In the genomic region with DNA sequence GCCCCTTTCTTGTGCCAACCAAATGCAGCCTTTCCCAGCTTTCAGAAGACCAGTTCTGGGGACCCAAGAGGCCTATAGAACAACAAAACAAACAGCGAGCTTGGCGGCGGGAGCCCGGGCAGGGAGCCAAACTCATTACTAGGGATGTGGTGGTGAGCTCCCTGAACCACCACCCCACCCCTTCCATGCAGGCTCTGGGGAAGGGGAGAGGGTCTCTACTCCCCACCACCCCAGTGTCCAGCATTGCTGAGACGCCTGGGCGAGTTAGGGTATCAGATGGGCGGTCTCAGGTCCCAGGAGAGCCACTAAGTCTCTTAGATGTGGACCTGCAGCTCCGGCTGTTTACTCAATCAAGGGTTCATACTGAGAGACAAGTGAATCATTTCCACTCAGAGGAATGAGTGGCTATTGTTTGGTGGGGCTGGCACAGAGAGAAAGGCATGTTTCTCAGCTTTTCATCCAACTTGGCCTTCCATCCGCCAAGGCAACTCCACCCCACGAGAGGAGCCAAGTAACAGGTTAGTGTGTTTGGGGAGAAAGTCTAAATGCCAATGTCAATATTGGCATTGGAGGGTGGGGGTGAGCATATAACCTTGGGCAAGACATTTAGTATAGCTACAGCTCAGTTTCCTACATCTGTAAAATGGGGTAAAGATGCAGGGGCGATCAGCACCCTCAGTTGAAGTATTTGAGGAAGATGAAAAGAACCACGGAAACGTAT, we compare ENCODE assay signal across 8 cellular contexts. TPM values are rescaled to one million over a fixed set of nuclear protein-coding genes. Genes with fewer than 3 reads are reported as not detected.
DNase-seq lines count a peak whose midpoint lies in the region; ATAC-seq, FAIRE-seq and TF ChIP-seq lines count a peak whose summit lies in the region.

No MANE protein-coding gene starts in this region.

- H3K27me3 Mint-ChIP-seq in T-cell, result peaks cover 0 to 2% of the 10 kb centered on the region in 2 donors

- DNase-seq in COR-L47 (lab: John Stamatoyannopoulos, UW) (peak; percentile 87), NCI-H345 (lab: John Stamatoyannopoulos, UW) (peak; percentile 96), dermis microvascular lymphatic vessel endothelial cell (ENCODE audit: low read depth in 2 of 2) (peak; percentile 44 to 96), omental fat pad (ENCODE audit: low spot score) (no peak), H54 (ENCODE audit: insufficient read length, low spot score) (no peak), T-cell (no peak)

- no peak for TF ChIP-seq CTCF in omental fat pad (IDR thresholded peaks at IDR 0.05)

- FAIRE-seq in H54 (lab: Jason Lieb, UNC), result no peak

- no peak overlapping the region for H3K27ac Mint-ChIP-seq in T-cell

- no peak for TF ChIP-seq POLR2A in H54 (IDR thresholded peaks at IDR 0.05; ENCODE audit: low read depth, low read length)

- ATAC-seq in omental fat pad (ENCODE audit: low FRiP score), result peak; percentile 29
- no peak for ATAC-seq in GM18517 (IDR thresholded peaks at IDR 0.05; ENCODE audit: unreplicated experiment)
- ATAC-seq in HG03442 (IDR thresholded peaks at IDR 0.05; ENCODE audit: unreplicated experiment), result no peak
- ATAC-seq in T-cell (replicated peaks in 1 of 4), result no peak

- H3K4me1 Mint-ChIP-seq in T-cell, result no peaks in the 10 kb centered on the region

- POLR2A ChIA-PET in T-cell (lab: Charles Lee), result no interaction called here

- H3K36me3 Mint-ChIP-seq in T-cell, result no peaks in the 10 kb centered on the region

- H3K9me3 Mint-ChIP-seq in T-cell, result no peaks in the 10 kb centered on the region

- CTCF ChIA-PET in T-cell (lab: Charles Lee), result interaction anchor here in 1 of 2 donors (1.2 kb wide), 1 partner anchor 41 kb away, joined by 3 read pairs; the partner anchor contains the start of gene PLXNA2

- H3K4me3 Mint-ChIP-seq in T-cell, result no peak overlapping the region

RNA-seq across cellular contexts. Expression of gene PLXNA2, which starts 40.9 kb away (rescaled TPM):
- total RNA-seq in dermis microvascular lymphatic vessel endothelial cell (40.8 and 54.7 TPM in 2 replicates), omental fat pad (10 to 100 TPM; 21.7 to 67.9 (median 36.8) TPM), T-cell (1 to 10 TPM; 1.3 to 2.6 (median 2.2) TPM)

Comparison
In these comparisons a context has a peak if more than half of its experiments do, and no peak if none do; other contexts are left out.
1. DNase-seq: peak in COR-L47 (single experiment), NCI-H345 (single experiment) and dermis microvascular lymphatic vessel endothelial cell (2 of 2); none in omental fat pad (single experiment), H54 (single experiment) and T-cell (0 of 34).
2. RNA of gene PLXNA2, which starts 40.9 kb away (total RNA-seq): 21.7 to 67.9 TPM in omental fat pad and 40.8 to 54.7 TPM in dermis microvascular lymphatic vessel endothelial cell; 1.3 to 2.6 TPM in T-cell; every median in the first group is over 4 times any median in the second.